19 cellular contexts compared by ENCODE assay signal in genomic region chr3:179687967-179688535, GRCh38. TPM values are rescaled to one million over a fixed set of nuclear protein-coding genes. Genes with fewer than 3 reads are reported as not detected.
DNase-seq lines count a peak whose midpoint lies in the region; ATAC-seq and TF ChIP-seq lines count a peak whose summit lies in the region.
"Had no signal": no experiment of that assay in that cellular context is flagged by ENCODE, and none has a peak within 500 bp of the region (broad histone marks: within the 10 kb centered on the region; RNA-seq: fewer than 3 reads in every experiment).

No MANE protein-coding gene starts in this region.

- CTCF ChIA-PET in activated CD4-positive, alpha-beta T cell treated with anti-CD3 and anti-CD28 coated beads for 36 hours (lab: Charles Lee): no interaction called here
- CTCF ChIA-PET in WTC11 (lab: Charles Lee): no interaction called here

- peak; percentile 82 for ATAC-seq in activated CD4-positive, alpha-beta T cell treated with anti-CD3 and anti-CD28 coated beads for 36 hours
- peak; percentile 86 for ATAC-seq in GM18858 (IDR thresholded peaks at IDR 0.05; ENCODE audit: unreplicated experiment)
- peak; percentile 86 for ATAC-seq in HG02870 (IDR thresholded peaks at IDR 0.05; ENCODE audit: unreplicated experiment)
- peak; percentile 77 for ATAC-seq in activated T-helper 17 cell treated with anti-CD3 and anti-CD28 coated beads, Interleukin-2, amount 50 U/mL, for 72 hours (replicated peaks)
- no peak for ATAC-seq in WTC11

- no peaks in the 10 kb centered on the region for H3K9me3 Mint-ChIP-seq in activated CD4-positive, alpha-beta T cell treated with anti-CD3 and anti-CD28 coated beads for 36 hours (ENCODE audit: low read depth)
- H3K9me3 Mint-ChIP-seq in activated T-helper 17 cell treated with anti-CD3 and anti-CD28 coated beads, Interleukin-2, amount 50 U/mL, for 72 hours: no peaks in the 10 kb centered on the region
- H3K9me3 Mint-ChIP-seq in WTC11 (no peaks in the 10 kb centered on the region), HFFc6 (no peaks in the 10 kb centered on the region)
- H3K9me3 Mint-ChIP-seq: CD4-positive, alpha-beta T cell; H9; IgD-negative memory B cell had no signal

- intact Hi-C loops in activated CD4-positive, alpha-beta T cell treated with anti-CD3 and anti-CD28 coated beads for 36 hours (cut with DNase I, micrococcal nuclease): no loop called here

- POLR2A ChIA-PET in activated CD4-positive, alpha-beta T cell treated with anti-CD3 and anti-CD28 coated beads for 36 hours (lab: Charles Lee): no interaction called here
- POLR2A ChIA-PET in WTC11 (lab: Charles Lee): no interaction called here

- H3K4me1 Mint-ChIP-seq in activated CD4-positive, alpha-beta T cell treated with anti-CD3 and anti-CD28 coated beads for 36 hours: no peaks in the 10 kb centered on the region
- H3K4me1 Mint-ChIP-seq in activated T-helper 17 cell treated with anti-CD3 and anti-CD28 coated beads, Interleukin-2, amount 50 U/mL, for 72 hours: no peaks in the 10 kb centered on the region
- H3K4me1 Mint-ChIP-seq in WTC11 (peaks cover 5% of the 10 kb centered on the region), HFFc6 (ENCODE audit: low read depth) (peaks cover 7% of the 10 kb centered on the region)
- H3K4me1 Mint-ChIP-seq: B cell had no signal

- H3K4me3 Mint-ChIP-seq in activated CD4-positive, alpha-beta T cell treated with anti-CD3 and anti-CD28 coated beads for 36 hours: no peak overlapping the region
- H3K4me3 Mint-ChIP-seq in activated T-helper 17 cell treated with anti-CD3 and anti-CD28 coated beads, Interleukin-2, amount 50 U/mL, for 72 hours: no peak overlapping the region
- H3K4me3 Mint-ChIP-seq in WTC11: no peak overlapping the region
- no peak overlapping the region for H3K4me3 Mint-ChIP-seq in HFFc6
- H3K4me3 Mint-ChIP-seq: B cell; CD4-positive, alpha-beta T cell; H9; IgD-negative memory B cell had no signal

- no peak for TF ChIP-seq CTCF in WTC11 (IDR thresholded peaks at IDR 0.05)
- no peak for TF ChIP-seq CTCF in HFFc6 (IDR thresholded peaks at IDR 0.05)

- H3K36me3 Mint-ChIP-seq in activated CD4-positive, alpha-beta T cell treated with anti-CD3 and anti-CD28 coated beads for 36 hours (ENCODE audit: low read depth): peaks cover 14% of the 10 kb centered on the region
- peaks cover 12% of the 10 kb centered on the region for H3K36me3 Mint-ChIP-seq in activated T-helper 17 cell treated with anti-CD3 and anti-CD28 coated beads, Interleukin-2, amount 50 U/mL, for 72 hours (ENCODE audit: low read depth)
- H3K36me3 Mint-ChIP-seq in WTC11 (peaks cover 27% of the 10 kb centered on the region), HFFc6 (ENCODE audit: low read depth) (peaks cover 34% of the 10 kb centered on the region)

- H3K27me3 Mint-ChIP-seq in activated CD4-positive, alpha-beta T cell treated with anti-CD3 and anti-CD28 coated beads for 36 hours: no peaks in the 10 kb centered on the region
- H3K27me3 Mint-ChIP-seq in activated T-helper 17 cell treated with anti-CD3 and anti-CD28 coated beads, Interleukin-2, amount 50 U/mL, for 72 hours: no peaks in the 10 kb centered on the region
- H3K27me3 Mint-ChIP-seq in WTC11 (ENCODE audit: low read depth) (no peaks in the 10 kb centered on the region), HFFc6 (ENCODE audit: insufficient read depth) (no peaks in the 10 kb centered on the region)
- H3K27me3 Mint-ChIP-seq: B cell; CD4-positive, alpha-beta T cell; IgD-negative memory B cell had no signal

- peak; percentile 10 for DNase-seq in activated CD4-positive, alpha-beta T cell treated with anti-CD3 and anti-CD28 coated beads for 36 hours
- DNase-seq in activated CD4-positive, alpha-beta T cell treated with anti-CD3 and anti-CD28 coated beads for 4 hours: no peak
- DNase-seq in WTC11 (ENCODE audit: low spot score) (no peak), NCI-H146 treated with DMSO at 0.1 percent for 48 hours (lab: John Stamatoyannopoulos, UW; ENCODE audit: unreplicated experiment) (no peak), HFFc6 (no peak)
- DNase-seq: Calu3; CD4-positive, alpha-beta T cell; H9; Kasumi-1; NCI-H1105 treated with DMSO at 0.1 percent for 48 hours; NCI-H187; NCI-H526 treated with DMSO at 0.1 percent for 48 hours; OCI-M1; RPMI8226 had no signal

- H3K27ac Mint-ChIP-seq in activated CD4-positive, alpha-beta T cell treated with anti-CD3 and anti-CD28 coated beads for 36 hours: no peak overlapping the region
- no peak overlapping the region for H3K27ac Mint-ChIP-seq in activated T-helper 17 cell treated with anti-CD3 and anti-CD28 coated beads, Interleukin-2, amount 50 U/mL, for 72 hours
- H3K27ac Mint-ChIP-seq in WTC11: no peak overlapping the region
- no peak overlapping the region for H3K27ac Mint-ChIP-seq in HFFc6
- H3K27ac Mint-ChIP-seq: B cell; CD4-positive, alpha-beta T cell; H9; IgD-negative memory B cell had no signal

TF ChIP-seq in WTC11, 78 proteins besides CTCF, POLR2A, EP300 and RAD21:
- TF ChIP-seq E2F1 (CRISPR knock-in tag; IDR thresholded peaks at IDR 0.05): no peak
- no peak for TF ChIP-seq IRF1 (CRISPR knock-in tag; IDR thresholded peaks at IDR 0.05)
- TF ChIP-seq JAZF1 (CRISPR knock-in tag; IDR thresholded peaks at IDR 0.05): no peak
- TF ChIP-seq MXD4 (CRISPR knock-in tag; IDR thresholded peaks at IDR 0.05; ENCODE audit: borderline replicate concordance): no peak
- TF ChIP-seq KAT7 (CRISPR knock-in tag; IDR thresholded peaks at IDR 0.05; ENCODE audit: borderline replicate concordance): no peak
- no peak for TF ChIP-seq PRDM15 (CRISPR knock-in tag; IDR thresholded peaks at IDR 0.05)

RNA-seq across cellular contexts. Expression of gene USP13, which starts 35.2 kb away (rescaled TPM):
- total RNA-seq in activated CD4-positive, alpha-beta T cell treated with anti-CD3 and anti-CD28 coated beads for 36 hours: 10 to 100 TPM; 11.2 to 11.6 TPM
- 10 to 100 TPM in 1 of 2 donors, 1 to 10 TPM in 1; 4.2 to 12.9 TPM for total RNA-seq in activated T-helper 17 cell treated with anti-CD3 and anti-CD28 coated beads, Interleukin-2, amount 50 U/mL, for 72 hours
- 24.8 to 27.2 TPM (median 26.8 TPM) in 3 replicates for total RNA-seq in WTC11 (2021)
- total RNA-seq in HFFc6 (2021; fragmentation: NEBNext Ultra II Directional; extraction: Animal tissue kit (Norgen Biotek cat#: 25700)): 10 to 100 TPM; 17.1 to 25.0 (median 21.5) TPM
